Comparison of ENCODE assay signal across 8 cellular contexts in genomic region chr1:77218477-77219165, GRCh38. TPM values are rescaled to one million over a fixed set of nuclear protein-coding genes. Genes with fewer than 3 reads are reported as not detected.
A peak's percentile ranks its signal among the peaks of the same experiment; 100 is the strongest.
DNase-seq lines count a peak whose midpoint lies in the region; ATAC-seq lines count a peak whose summit lies in the region.

No MANE protein-coding gene starts in this region.

- peaks cover 50% of the 10 kb centered on the region for H3K4me1 Mint-ChIP-seq in activated T-cell treated with anti-CD3 and anti-CD28 coated beads, Interleukin-2, amount 50 U/mL, for 72 hours (ENCODE audit: low read depth)

- ATAC-seq in GM21515 (IDR thresholded peaks at IDR 0.05; ENCODE audit: unreplicated experiment) (peak; percentile 31), left ventricle myocardium superior (peak; percentile 59), sciatic nerve (peak; percentile 67)
- ATAC-seq in activated T-cell treated with anti-CD3 and anti-CD28 coated beads, Interleukin-2, amount 50 U/mL, for 72 hours (replicated peaks in 1 of 2) = peak; percentile 48 to 50

- no peaks in the 10 kb centered on the region for H3K27me3 Mint-ChIP-seq in activated T-cell treated with anti-CD3 and anti-CD28 coated beads, Interleukin-2, amount 50 U/mL, for 72 hours (ENCODE audit: low read depth)

- H3K4me3 Mint-ChIP-seq in activated T-cell treated with anti-CD3 and anti-CD28 coated beads, Interleukin-2, amount 50 U/mL, for 72 hours = peak overlapping the region; percentile 91 to 98

- peak overlapping the region; percentile 95 for H3K27ac Mint-ChIP-seq in activated T-cell treated with anti-CD3 and anti-CD28 coated beads, Interleukin-2, amount 50 U/mL, for 72 hours

- peak; percentile 50 for DNase-seq in ELR (ENCODE audit: low read depth)
- DNase-seq in HT1080 (ENCODE audit: low read depth) = peak; percentile 4
- no peak for DNase-seq in activated T-cell treated with anti-CD3 and anti-CD28 coated beads, Interleukin-2, amount 50 U/mL, for 72 hours
- DNase-seq in left ventricle myocardium superior = no peak
- DNase-seq in sciatic nerve (ENCODE audit: low spot score) = no peak
- no peak for DNase-seq in stimulated activated CD4-positive, alpha-beta T cell treated with anti-CD3 and anti-CD28 coated beads, Interleukin-12 subunit alpha, Interleukin-12 subunit beta, amount 100 ng/mL, for 4 hours
- no peak for DNase-seq in AG08396 (ENCODE audit: low spot score)

- intact Hi-C loops in left ventricle myocardium superior (cut with micrococcal nuclease) (no loop called here), sciatic nerve (cut with DNase I) (no loop called here)

- peaks cover 4 to 8% of the 10 kb centered on the region in 2 donors for H3K36me3 Mint-ChIP-seq in activated T-cell treated with anti-CD3 and anti-CD28 coated beads, Interleukin-2, amount 50 U/mL, for 72 hours (ENCODE audit: insufficient read depth in 2 of 2)

- no peaks in the 10 kb centered on the region for H3K9me3 Mint-ChIP-seq in activated T-cell treated with anti-CD3 and anti-CD28 coated beads, Interleukin-2, amount 50 U/mL, for 72 hours

RNA-seq across cellular contexts. Expression of gene PIGK, which starts 0.6 kb away (rescaled TPM):
- 27.1 and 33.9 TPM in 2 replicates for total RNA-seq in HT1080 (2014; rRNA removed; shearing (Covaris generic))
- polyA plus RNA-seq in HT1080 (2015; cell fraction: cytosol; rRNA removed) = 27.4 and 28.0 TPM in 2 replicates
- 58.4 and 59.6 TPM in 2 replicates for polyA plus RNA-seq in HT1080 (2015; cell fraction: nucleus; rRNA removed)
- total RNA-seq in activated T-cell treated with anti-CD3 and anti-CD28 coated beads, Interleukin-2, amount 50 U/mL, for 72 hours = 10 to 100 TPM; 21.3 to 26.4 TPM
- total RNA-seq in left ventricle myocardium superior (28.3 TPM), sciatic nerve (32.5 TPM)

Comparison
In these comparisons a context has a peak if more than half of its experiments do, and no peak if none do; other contexts are left out.
1. DNase-seq: peak in ELR (single experiment) and HT1080 (single experiment); none in activated T-cell treated with anti-CD3 and anti-CD28 coated beads, Interleukin-2, amount 50 U/mL, for 72 hours (0 of 2), left ventricle myocardium superior (single experiment), sciatic nerve (single experiment), stimulated activated CD4-positive, alpha-beta T cell treated with anti-CD3 and anti-CD28 coated beads, Interleukin-12 subunit alpha, Interleukin-12 subunit beta, amount 100 ng/mL, for 4 hours (single experiment) and AG08396 (single experiment).
2. Peak in every context shown above with its lines, with median percentiles within 50 percentile points of each other: ATAC-seq.